Comparison of ENCODE assay signal across 32 cellular contexts in genomic region chr15:79102595-79102994, GRCh38. TPM values are rescaled to one million over a fixed set of nuclear protein-coding genes. Genes with fewer than 3 reads are reported as not detected.
"Had no signal": no experiment of that assay in that cellular context is flagged by ENCODE, and none has a peak within 500 bp of the region (broad histone marks: within the 10 kb centered on the region; RNA-seq: fewer than 3 reads in every experiment).

No MANE protein-coding gene starts in this region.

- H3K9me3 Mint-ChIP-seq: activated CD4-positive, alpha-beta memory T cell treated with anti-CD3 and anti-CD28 coated beads, Interleukin-2, amount 10 ng/mL, durations not matched to agents 7 days and 5 days; activated naive CD4-positive, alpha-beta T cell treated with anti-CD3 and anti-CD28 coated beads for 36 hours; activated naive CD4-positive, alpha-beta T cell treated with anti-CD3 and anti-CD28 coated beads, Interleukin-2, amount 50 U/mL, for 72 hours; activated T-cell treated with anti-CD3 and anti-CD28 coated beads, Interleukin-2, amount 50 U/mL, for 72 hours; activated T-helper 2 cell treated with anti-CD3 and anti-CD28 coated beads, Interferon-gamma antibody, Interleukin-2, Interleukin-4, amounts not matched to agents 10 μg/mL and 5 μg/mL and 100 μg/mL, durations not matched to agents 14 hours and 24 hours and 36 hours had no signal

- H3K36me3 Mint-ChIP-seq: activated naive CD4-positive, alpha-beta T cell treated with anti-CD3 and anti-CD28 coated beads, Interleukin-2, amount 50 U/mL, for 72 hours had no signal

- H3K9me3 ChIP-seq: adrenal gland, body of pancreas, breast epithelium, MG63, SJCRH30 had no signal

- H3K4me1 ChIP-seq: adrenal gland, body of pancreas, breast epithelium, SJCRH30 had no signal

- H3K27ac Mint-ChIP-seq: activated CD4-positive, alpha-beta memory T cell treated with anti-CD3 and anti-CD28 coated beads, Interleukin-2, amount 10 ng/mL, durations not matched to agents 7 days and 5 days; activated naive CD4-positive, alpha-beta T cell treated with anti-CD3 and anti-CD28 coated beads for 36 hours; activated naive CD4-positive, alpha-beta T cell treated with anti-CD3 and anti-CD28 coated beads, Interleukin-2, amount 50 U/mL, for 72 hours; activated T-cell treated with anti-CD3 and anti-CD28 coated beads, Interleukin-2, amount 50 U/mL, for 72 hours; activated T-helper 2 cell treated with anti-CD3 and anti-CD28 coated beads, Interferon-gamma antibody, Interleukin-2, Interleukin-4, amounts not matched to agents 10 μg/mL and 5 μg/mL and 100 μg/mL, durations not matched to agents 14 hours and 24 hours and 36 hours had no signal

- H3K27me3 ChIP-seq: body of pancreas, SJCRH30 had no signal

- H3K4me1 Mint-ChIP-seq: activated CD4-positive, alpha-beta memory T cell treated with anti-CD3 and anti-CD28 coated beads, Interleukin-2, amount 10 ng/mL, durations not matched to agents 7 days and 5 days had no signal

- H3K36me3 ChIP-seq: adrenal gland, breast epithelium, MG63, SJCRH30, WERI-Rb-1 had no signal

- H3K27ac ChIP-seq: adrenal gland, body of pancreas, breast epithelium, SJCRH30, SK-N-MC, WERI-Rb-1 had no signal

- H3K4me3 ChIP-seq: adrenal gland, body of pancreas, breast epithelium, MG63, SJCRH30, SK-N-MC had no signal

- DNase-seq: activated CD4-positive, alpha-beta memory T cell treated with anti-CD3 and anti-CD28 coated beads, Interleukin-2, amount 10 ng/mL, durations not matched to agents 7 days and 5 days; activated CD4-positive, alpha-beta T cell treated with anti-CD3 and anti-CD28 coated beads for 1 hour; activated CD4-positive, alpha-beta T cell treated with anti-CD3 and anti-CD28 coated beads for 48 hours; activated CD4-positive, CD25-positive, alpha-beta regulatory T cell; activated CD8-positive, alpha-beta memory T cell treated with anti-CD3 and anti-CD28 coated beads for 24 hours; activated gamma-delta T cell; activated naive CD4-positive, alpha-beta T cell treated with anti-CD3 and anti-CD28 coated beads for 36 hours; activated T-cell treated with anti-CD3 and anti-CD28 coated beads, Interleukin-2, amount 50 U/mL, for 1 hour; activated T-cell treated with anti-CD3 and anti-CD28 coated beads, Interleukin-2, amount 50 U/mL, for 72 hours; body of pancreas; Kasumi-1; KG1; MG63; NCI-H1048; NCI-H1105 treated with DMSO at 0.1 percent for 48 hours; NCI-H1436; NCI-H1694; NCI-H1930; NCI-H2081 treated with DMSO at 0.1 percent for 48 hours; NCI-H345; NCI-H524 treated with DMSO at 0.1 percent for 48 hours; SHP77; SJCRH30; T1000; WERI-Rb-1 had no signal

- H3K4me3 Mint-ChIP-seq: activated CD4-positive, alpha-beta memory T cell treated with anti-CD3 and anti-CD28 coated beads, Interleukin-2, amount 10 ng/mL, durations not matched to agents 7 days and 5 days; activated naive CD4-positive, alpha-beta T cell treated with anti-CD3 and anti-CD28 coated beads for 36 hours; activated T-cell treated with anti-CD3 and anti-CD28 coated beads, Interleukin-2, amount 50 U/mL, for 72 hours had no signal

RNA-seq across cellular contexts. Expression of gene RASGRF1, which starts 12.0 kb away (rescaled TPM):
- total RNA-seq: activated CD4-positive, alpha-beta memory T cell treated with anti-CD3 and anti-CD28 coated beads, Interleukin-2, amount 10 ng/mL, durations not matched to agents 7 days and 5 days; activated naive CD4-positive, alpha-beta T cell treated with anti-CD3 and anti-CD28 coated beads for 36 hours; activated naive CD4-positive, alpha-beta T cell treated with anti-CD3 and anti-CD28 coated beads, Interleukin-2, amount 50 U/mL, for 72 hours; activated T-cell treated with anti-CD3 and anti-CD28 coated beads, Interleukin-2, amount 50 U/mL, for 72 hours; activated T-helper 2 cell treated with anti-CD3 and anti-CD28 coated beads, Interferon-gamma antibody, Interleukin-2, Interleukin-4, amounts not matched to agents 10 μg/mL and 5 μg/mL and 100 μg/mL, durations not matched to agents 14 hours and 24 hours and 36 hours; NCI-H460; T-helper 2 cell treated with Interferon-gamma antibody and Interleukin-4, amounts not matched to agents 100 ng/mL and 5 ng/mL, for 36 hours had no signal
